Comparison of ENCODE assay signal across 12 cellular contexts in the genomic region with DNA sequence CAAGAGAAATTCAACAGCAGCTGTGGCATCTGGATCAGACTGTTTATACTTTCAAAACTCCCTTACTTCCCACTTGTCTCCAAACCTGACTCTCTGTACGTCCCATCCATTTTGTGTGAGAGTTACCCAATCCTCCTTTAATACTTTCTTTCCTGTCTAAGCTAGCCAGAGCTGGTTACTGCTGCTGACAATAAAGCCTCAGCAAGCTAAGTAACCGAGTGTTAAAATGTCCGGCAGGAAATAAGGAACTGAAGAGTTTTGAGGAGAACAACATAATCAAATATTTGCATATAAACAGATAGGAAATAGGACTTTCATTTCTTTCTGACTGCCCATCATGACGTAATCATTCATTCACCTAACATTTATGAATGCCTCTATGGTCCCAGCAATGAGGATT. TPM values are rescaled to one million over a fixed set of nuclear protein-coding genes. Genes with fewer than 3 reads are reported as not detected.
DNase-seq lines count a peak whose midpoint lies in the region; ATAC-seq and TF ChIP-seq lines count a peak whose summit lies in the region.
"Had no signal": no experiment of that assay in that cellular context is flagged by ENCODE, and none has a peak within 500 bp of the region (broad histone marks: within the 10 kb centered on the region; RNA-seq: fewer than 3 reads in every experiment).

No MANE protein-coding gene starts in this region.

- H3K36me3 Mint-ChIP-seq in endothelial cell (ENCODE audit: low read depth, unreplicated experiment) = peaks cover 50% of the 10 kb centered on the region

- H3K27ac ChIP-seq in HUES64 (ENCODE audit: low read depth, low read length) = peak overlapping the region; percentile 27
- peak overlapping the region in 3 of 4 donors; percentile 2 to 51 (median 26) for H3K27ac ChIP-seq in body of pancreas
- H3K27ac ChIP-seq in neutrophil = peak overlapping the region; percentile 87

- H3K9me3 Mint-ChIP-seq in endothelial cell (ENCODE audit: unreplicated experiment) = no peaks in the 10 kb centered on the region
- H3K9me3 Mint-ChIP-seq: activated T-helper 2 cell treated with anti-CD3 and anti-CD28 coated beads, Interferon-gamma antibody, Interleukin-2, Interleukin-4, amounts not matched to agents 10 μg/mL and 5 μg/mL and 100 μg/mL, durations not matched to agents 14 hours and 24 hours and 36 hours had no signal

- peaks cover 34% of the 10 kb centered on the region for H3K4me1 ChIP-seq in HUES64 (ENCODE audit: insufficient read depth, low read length)
- H3K4me1 ChIP-seq in body of pancreas = peaks cover 87% of the 10 kb centered on the region
- H3K4me1 ChIP-seq in neutrophil (ENCODE audit: control insufficient read depth in 1 of 2, insufficient read depth in 1 of 2, low read depth in 1 of 2, low read length in 1 of 2) = peaks cover 45 to 48% of the 10 kb centered on the region in 2 experiments

- H3K27me3 ChIP-seq in HUES64 (ENCODE audit: insufficient read depth, low read length) = no peaks in the 10 kb centered on the region
- no peaks in the 10 kb centered on the region for H3K27me3 ChIP-seq in body of pancreas
- H3K27me3 ChIP-seq in neutrophil = no peaks in the 10 kb centered on the region

- intact Hi-C loops in body of pancreas (cut with DNase I) = no loop called here

- H3K9ac ChIP-seq in HUES64 (ENCODE audit: low read depth, low read length) = no peak overlapping the region

- no peak overlapping the region for H3K27ac Mint-ChIP-seq in endothelial cell (ENCODE audit: unreplicated experiment)
- H3K27ac Mint-ChIP-seq: activated T-helper 2 cell treated with anti-CD3 and anti-CD28 coated beads, Interferon-gamma antibody, Interleukin-2, Interleukin-4, amounts not matched to agents 10 μg/mL and 5 μg/mL and 100 μg/mL, durations not matched to agents 14 hours and 24 hours and 36 hours had no signal

- TF ChIP-seq CTCF in body of pancreas (IDR thresholded peaks at IDR 0.05) = no peak
- TF ChIP-seq CTCF in neutrophil (IDR thresholded peaks at IDR 0.05) = no peak
- no peak for TF ChIP-seq CTCF in endothelial cell (IDR thresholded peaks at IDR 0.05; ENCODE audit: unreplicated experiment)

- peaks cover 4% of the 10 kb centered on the region for H3K27me3 Mint-ChIP-seq in endothelial cell (ENCODE audit: unreplicated experiment)

- H3K9me3 ChIP-seq in HUES64 (ENCODE audit: insufficient read depth, low read depth, low read length) = peaks cover 15% of the 10 kb centered on the region
- no peaks in the 10 kb centered on the region for H3K9me3 ChIP-seq in body of pancreas
- H3K9me3 ChIP-seq in neutrophil = no peaks in the 10 kb centered on the region

- peaks cover 21% of the 10 kb centered on the region for H3K4me1 Mint-ChIP-seq in endothelial cell (ENCODE audit: unreplicated experiment)

- H3K4me3 Mint-ChIP-seq in endothelial cell (ENCODE audit: unreplicated experiment) = no peak overlapping the region

- peaks cover 30% of the 10 kb centered on the region for H3K36me3 ChIP-seq in HUES64 (ENCODE audit: insufficient read depth, low read length)
- H3K36me3 ChIP-seq in body of pancreas (replicated peaks in 1 of 2; ENCODE audit: insufficient read depth in 1 of 2, low read depth in 2 of 2) = no peaks in the 10 kb centered on the region
- peaks cover 3% of the 10 kb centered on the region for H3K36me3 ChIP-seq in neutrophil

- peak; percentile 81 for DNase-seq in GF-D8 (lab: John Stamatoyannopoulos, UW)
- DNase-seq in body of pancreas = no peak
- no peak for DNase-seq in iPS-NIHi11 (ENCODE audit: low spot score)
- DNase-seq in erythroblast (lab: John Stamatoyannopoulos, UW) = no peak
- DNase-seq in endothelial cell (ENCODE audit: low spot score) = no peak
- no peak for DNase-seq in SW480 (ENCODE audit: low spot score)
- DNase-seq: NCI-H2107; stimulated activated CD4-positive, alpha-beta T cell treated with anti-CD3 and anti-CD28 coated beads, Interleukin-15, amount 100 ng/mL, for 24 hours had no signal

- TF ChIP-seq POLR2A in body of pancreas (IDR thresholded peaks at IDR 0.05) = no peak
- no peak for TF ChIP-seq POLR2A in erythroblast (IDR thresholded peaks at IDR 0.05; ENCODE audit: low read length)

- ATAC-seq in body of pancreas = no peak
- ATAC-seq: Panc1 had no signal

- WGBS in HUES64 = 95% methylated on average over 4 of the region's 4 CpGs
- WGBS in body of pancreas, 2 donors = 56 to 78% methylated on average over 4 of the region's 4 CpGs

- H3K4me3 ChIP-seq in HUES64 (ENCODE audit: low read length) (no peak overlapping the region), body of pancreas (no peak overlapping the region), neutrophil (ENCODE audit: low read depth in 1 of 2, low read length in 1 of 2) (peak overlapping the region; percentile 39 to 44)

RNA-seq across cellular contexts. Expression of a gene that starts 11.6 kb away (rescaled TPM):
- 42.0 TPM for polyA plus RNA-seq in HUES64 (2013, experiment 1 of 2)
- 47.5 TPM for polyA plus RNA-seq in HUES64 (2013, experiment 2 of 2)
- 10 to 100 TPM; 20.8 to 60.7 TPM for total RNA-seq in body of pancreas
- 99.4 TPM for total RNA-seq in endothelial cell (ENCODE audit: unreplicated experiment)

RNA-seq across cellular contexts. Expression of a gene that starts 29.4 kb away (rescaled TPM):
- polyA plus RNA-seq in HUES64 (2013, experiment 1 of 2) = 230 TPM
- polyA plus RNA-seq in HUES64 (2013, experiment 2 of 2) = 208 TPM
- total RNA-seq in body of pancreas = 100 to 1,000 TPM in 1 of 2 donors, 10 to 100 TPM in 1; 50.1 to 139 TPM
- 341 TPM for total RNA-seq in endothelial cell (ENCODE audit: unreplicated experiment)

Comparison
In these comparisons a context has a peak if more than half of its experiments do, and no peak if none do; other contexts are left out.
1. H3K27ac ChIP-seq: peak in every context shown above with its lines; median percentile 87 in neutrophil; 27 in HUES64; 26 in body of pancreas.
2. H3K4me3 ChIP-seq: peak in neutrophil (2 of 2); none in HUES64 (single experiment) and body of pancreas (0 of 2).